ENCODE assay signal across 13 cellular contexts in the genomic region with DNA sequence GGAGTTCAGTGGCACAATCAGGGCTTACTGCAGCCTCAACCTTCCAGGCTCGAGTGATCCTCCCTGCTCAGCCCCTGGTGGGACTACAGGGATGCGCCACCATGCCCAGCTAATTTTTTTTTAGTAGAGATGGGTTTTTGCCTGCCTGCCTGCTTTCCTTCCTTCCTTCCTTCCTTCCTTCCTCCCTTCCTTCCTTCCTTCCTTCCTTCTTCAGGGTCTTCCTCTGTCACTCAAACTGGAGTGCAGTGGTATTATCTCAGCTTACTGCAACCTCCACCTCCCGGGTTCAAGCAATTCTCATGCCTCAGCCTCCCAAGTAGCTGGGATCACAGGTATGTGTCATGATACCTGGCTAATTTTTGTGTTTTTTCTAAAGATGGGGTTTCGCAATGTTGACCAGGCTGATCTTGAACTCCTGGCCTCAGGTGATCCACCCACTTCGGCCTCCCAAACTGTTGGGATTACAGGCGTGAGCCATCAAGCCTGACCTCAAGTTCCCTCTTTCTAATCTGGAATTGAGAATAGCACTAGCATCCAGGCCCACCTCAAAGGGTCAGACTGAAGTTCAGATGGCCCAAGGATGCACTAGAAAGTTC. TPM values are rescaled to one million over a fixed set of nuclear protein-coding genes. Genes with fewer than 3 reads are reported as not detected.
A peak's percentile ranks its signal among the peaks of the same experiment; 100 is the strongest.
DNase-seq lines count a peak whose midpoint lies in the region; ATAC-seq and TF ChIP-seq lines count a peak whose summit lies in the region.
"Had no signal": no experiment of that assay in that cellular context is flagged by ENCODE, and none has a peak within 500 bp of the region (broad histone marks: within the 10 kb centered on the region; RNA-seq: fewer than 3 reads in every experiment).

No MANE protein-coding gene starts in this region.

- CTCF ChIA-PET in HEK293 (lab: Yijun Ruan, JAX): interaction anchor here (0.6 to 17.1 kb wide), 13 partner anchors 8 to 461 kb away, joined by 3 to 365 read pairs (median 10); a partner anchor contains a TSS

- no peak overlapping the region for H3K27ac ChIP-seq in HEK293 (ENCODE audit: extremely low read depth, low read depth, low read length)
- peak overlapping the region; percentile 96 for H3K27ac ChIP-seq in SK-N-MC
- no peak overlapping the region for H3K27ac ChIP-seq in foreskin keratinocyte
- H3K27ac ChIP-seq: C4-2B had no signal

- peak overlapping the region; percentile 5 for H3K9ac ChIP-seq in SK-N-MC (ENCODE audit: insufficient read length)

- H3K36me3 ChIP-seq in HEK293 (ENCODE audit: control insufficient read depth in 2 of 2, insufficient read depth in 1 of 2, low read length in 2 of 2): no peaks in the 10 kb centered on the region
- no peaks in the 10 kb centered on the region for H3K36me3 ChIP-seq in SK-N-MC (ENCODE audit: insufficient read depth, low read length)
- H3K36me3 ChIP-seq: BE2C had no signal

- H3K9me3 ChIP-seq in HEK293 (ENCODE audit: control insufficient read depth, insufficient read depth, low read depth, low read length): no peaks in the 10 kb centered on the region
- no peaks in the 10 kb centered on the region for H3K9me3 ChIP-seq in SK-N-MC (ENCODE audit: low read depth, low read length)
- H3K9me3 ChIP-seq: BE2C had no signal

- TF ChIP-seq CTCF in GM12864 (IDR thresholded peaks at IDR 0.05; ENCODE audit: low read depth, low read length, missing control alignments) (peak; percentile 7), HEK293 (tag by site-specific recombination; IDR thresholded peaks at IDR 0.05) (0 out of 2 replicates have a peak, but pooled peaks have one; percentile 22), foreskin keratinocyte (conservative IDR thresholded peaks at IDR 0.05) (no peak)

- POLR2A ChIA-PET in HEK293 (lab: Yijun Ruan, JAX): no interaction called here

- H3K4me3 ChIP-seq in GM12864 (ENCODE audit: low read depth, low read length) (no peak overlapping the region), HEK293 (ENCODE audit: low read depth, low read length) (no peak overlapping the region), SK-N-MC (peak overlapping the region; percentile 46; the same call in 1 of the 2 replicates)

- DNase-seq in GM12864 (ENCODE audit: low read depth): no peak
- no peak for DNase-seq in SK-N-MC (ENCODE audit: low read depth, low spot score)
- peak; percentile 43 for DNase-seq in islet precursor cell
- DNase-seq in NCI-H128 (lab: John Stamatoyannopoulos, UW; ENCODE audit: unreplicated experiment): no peak
- no peak for DNase-seq in activated effector memory CD4-positive, alpha-beta T cell treated with anti-CD3 and anti-CD28 coated beads, Interleukin-2, amount 50 U/mL, for 16 hours
- DNase-seq in foreskin keratinocyte: no peak
- DNase-seq: BE2C, DMS79 had no signal

- no peak for ATAC-seq in foreskin keratinocyte

- no peaks in the 10 kb centered on the region for H3K4me1 ChIP-seq in HEK293 (ENCODE audit: control insufficient read depth, insufficient read depth, low read length)
- H3K4me1 ChIP-seq in foreskin keratinocyte: no peaks in the 10 kb centered on the region
- H3K4me1 ChIP-seq: BE2C had no signal

- H3K27me3 ChIP-seq in foreskin keratinocyte: peaks cover 75% of the 10 kb centered on the region

TF ChIP-seq in HEK293, 187 proteins besides CTCF, POLR2A, EP300 and RAD21:
- TF ChIP-seq ZNF366 (tag by site-specific recombination; conservative IDR thresholded peaks at IDR 0.05): peak; percentile 82
- no peak for TF ChIP-seq YY1 (tag by site-specific recombination; IDR thresholded peaks at IDR 0.05)

RNA-seq across cellular contexts. Expression of a gene that starts 45.3 kb away (rescaled TPM):
- not detected in 2 replicates for total RNA-seq in foreskin keratinocyte
- polyA plus RNA-seq in foreskin keratinocyte: not detected in 2 replicates
- total RNA-seq: CD4-positive, alpha-beta memory T cell; HT-29 had no signal
- polyA plus RNA-seq: AG04450; CD4-positive, alpha-beta memory T cell had no signal

RNA-seq across cellular contexts. Expression of a gene that starts 45.9 kb away (rescaled TPM):
- total RNA-seq in foreskin keratinocyte: not detected in 2 replicates
- polyA plus RNA-seq in foreskin keratinocyte: not detected in 2 replicates
- total RNA-seq: CD4-positive, alpha-beta memory T cell had no signal
- polyA plus RNA-seq: AG04450; CD4-positive, alpha-beta memory T cell had no signal

RNA-seq across cellular contexts. Expression of a gene that starts 50.9 kb away (rescaled TPM):
- total RNA-seq in foreskin keratinocyte: not detected in 2 replicates
- polyA plus RNA-seq in foreskin keratinocyte: not detected in 2 replicates
- total RNA-seq: CD4-positive, alpha-beta memory T cell had no signal
- polyA plus RNA-seq: CD4-positive, alpha-beta memory T cell had no signal

RNA-seq across cellular contexts. Expression of a gene that starts 51.5 kb away (rescaled TPM):
- not detected in 2 replicates for total RNA-seq in foreskin keratinocyte
- polyA plus RNA-seq in foreskin keratinocyte: not detected in 2 replicates
- total RNA-seq: CD4-positive, alpha-beta memory T cell had no signal
- polyA plus RNA-seq: AG04450; CD4-positive, alpha-beta memory T cell had no signal
